Comparison of ENCODE assay signal across 11 cellular contexts in the genomic region with DNA sequence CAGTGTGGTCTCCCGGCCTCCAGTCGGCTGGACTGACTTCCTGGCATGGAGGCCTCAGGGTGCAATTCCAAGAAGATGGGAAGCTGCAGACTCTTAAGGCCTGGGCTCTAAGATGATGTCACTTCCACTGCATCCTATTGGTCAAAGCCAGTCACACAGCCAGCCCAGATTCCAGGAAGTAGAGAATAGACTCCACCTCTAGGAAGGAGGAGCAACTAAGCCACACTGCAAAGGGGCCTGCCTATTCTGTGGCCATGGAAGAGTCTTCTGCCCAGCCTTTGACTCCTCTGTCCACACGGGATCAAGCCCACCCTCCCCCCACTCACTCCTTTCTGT.
DNase-seq lines count a peak whose midpoint lies in the region; ATAC-seq lines count a peak whose summit lies in the region.
"Had no signal": no experiment of that assay in that cellular context is flagged by ENCODE, and none has a peak within 500 bp of the region (broad histone marks: within the 10 kb centered on the region; RNA-seq: fewer than 3 reads in every experiment).

No MANE protein-coding gene starts in this region.

- H3K9me3 Mint-ChIP-seq in activated T-helper 17 cell treated with anti-CD3 and anti-CD28 coated beads, Interleukin-2, amount 50 U/mL, for 72 hours, result no peaks in the 10 kb centered on the region

- H3K4me3 ChIP-seq in neuronal stem cell (ENCODE audit: low read length in 2 of 2), result no peak overlapping the region

- H4K91ac ChIP-seq in neuronal stem cell (ENCODE audit: low read depth, low read length, poor library complexity), result no peak overlapping the region

- H3K27me3 ChIP-seq in neuronal stem cell (ENCODE audit: control insufficient read depth in 3 of 3, insufficient read depth in 3 of 3, low read depth in 1 of 3, low read length in 3 of 3), result no peaks in the 10 kb centered on the region

- peak overlapping the region; percentile 55 for H3K18ac ChIP-seq in neuronal stem cell (ENCODE audit: low read length)

- no peak overlapping the region for H3K4ac ChIP-seq in neuronal stem cell (ENCODE audit: low read length)

- no peak overlapping the region for H2BK5ac ChIP-seq in neuronal stem cell (ENCODE audit: low read length)

- no peaks in the 10 kb centered on the region for H3K36me3 Mint-ChIP-seq in activated T-helper 17 cell treated with anti-CD3 and anti-CD28 coated beads, Interleukin-2, amount 50 U/mL, for 72 hours (ENCODE audit: low read depth)

- H4K8ac ChIP-seq in neuronal stem cell (ENCODE audit: low read depth, low read length), result no peak overlapping the region

- no peaks in the 10 kb centered on the region for H3K4me1 Mint-ChIP-seq in activated T-helper 17 cell treated with anti-CD3 and anti-CD28 coated beads, Interleukin-2, amount 50 U/mL, for 72 hours
- H3K4me1 Mint-ChIP-seq: T-helper 17 cell had no signal

- H3K27me3 Mint-ChIP-seq in activated T-helper 17 cell treated with anti-CD3 and anti-CD28 coated beads, Interleukin-2, amount 50 U/mL, for 72 hours, result peaks cover 10% of the 10 kb centered on the region

- no peak overlapping the region for H2BK12ac ChIP-seq in neuronal stem cell (ENCODE audit: low read length)

- no peak overlapping the region for H3K4me2 ChIP-seq in neuronal stem cell (ENCODE audit: insufficient read depth, low read length, poor library complexity, severe bottlenecking)

- no peak overlapping the region for H3K27ac Mint-ChIP-seq in activated T-helper 17 cell treated with anti-CD3 and anti-CD28 coated beads, Interleukin-2, amount 50 U/mL, for 72 hours
- H3K27ac Mint-ChIP-seq: T-helper 17 cell had no signal

- H3K27ac ChIP-seq in neuronal stem cell (replicated peaks; ENCODE audit: low read length), result no peak overlapping the region

- H2BK15ac ChIP-seq in neuronal stem cell (ENCODE audit: low read length), result no peak overlapping the region

- H3K4me1 ChIP-seq in neuronal stem cell (ENCODE audit: control insufficient read depth in 2 of 2, insufficient read depth in 1 of 2, low read depth in 1 of 2, low read length in 2 of 2), result peaks cover 6 to 8% of the 10 kb centered on the region in 2 donors

- H2AK5ac ChIP-seq in neuronal stem cell (ENCODE audit: low read depth, low read length), result no peak overlapping the region

- no peaks in the 10 kb centered on the region for H3K36me3 ChIP-seq in neuronal stem cell (replicated peaks in 1 of 2; ENCODE audit: control insufficient read depth in 2 of 2, insufficient read depth in 2 of 2, low read length in 2 of 2)

- no CpG with 5 or more reads among the region's 3 CpGs for WGBS in neuronal stem cell (ENCODE audit: extremely low coverage in 2 of 2, insufficient read length in 2 of 2, insufficient replicate concordance in 1 of 2), 2 donors

- H3K9me3 ChIP-seq in neuronal stem cell (replicated peaks in 1 of 2; ENCODE audit: control insufficient read depth in 2 of 2, insufficient read depth in 1 of 2, low read depth in 1 of 2, low read length in 2 of 2), result no peaks in the 10 kb centered on the region

- peak overlapping the region; percentile 45 for H2AFZ ChIP-seq in neuronal stem cell (ENCODE audit: low read length)

- ATAC-seq in activated T-helper 17 cell treated with anti-CD3 and anti-CD28 coated beads, Interleukin-2, amount 50 U/mL, for 72 hours (replicated peaks), result peak; percentile 75
- ATAC-seq: T-helper 17 cell had no signal

- DNase-seq in NCI-H1436 (lab: John Stamatoyannopoulos, UW) (peak; percentile 6), NCI-H1436 treated with DMSO at 0.1 percent for 48 hours (lab: John Stamatoyannopoulos, UW) (no peak), NCI-H2171 (lab: John Stamatoyannopoulos, UW) (peak; percentile 16), neuronal stem cell (ENCODE audit: low spot score) (no peak), 8988T (no peak)
- no peak for DNase-seq in stimulated activated CD4-positive, alpha-beta T cell treated with anti-CD3 and anti-CD28 coated beads, Interleukin-4, amount 100 ng/mL, for 24 hours
- DNase-seq in stimulated activated naive CD4-positive, alpha-beta T cell treated with Interleukin-2 at 50 U/mL for 16 hours (lab: John Stamatoyannopoulos, UW), result no peak
- DNase-seq: activated effector memory CD4-positive, alpha-beta T cell treated with Interleukin-2 at 50 U/mL for 16 hours; NCI-H187 treated with DMSO at 0.1 percent for 48 hours; T-helper 17 cell had no signal

- H2BK120ac ChIP-seq in neuronal stem cell (ENCODE audit: low read depth, low read length), result no peak overlapping the region

- H3K79me1 ChIP-seq in neuronal stem cell (ENCODE audit: low read depth, low read length), result no peaks in the 10 kb centered on the region

- H3K23ac ChIP-seq in neuronal stem cell (ENCODE audit: low read depth, low read length, poor library complexity), result no peak overlapping the region

- H3K14ac ChIP-seq in neuronal stem cell (ENCODE audit: low read length), result peak overlapping the region; percentile 22

- H3K9ac ChIP-seq in neuronal stem cell (ENCODE audit: low read depth, low read length, poor library complexity), result no peak overlapping the region

- H3K4me3 Mint-ChIP-seq in activated T-helper 17 cell treated with anti-CD3 and anti-CD28 coated beads, Interleukin-2, amount 50 U/mL, for 72 hours, result no peak overlapping the region
- H3K4me3 Mint-ChIP-seq: T-helper 17 cell had no signal

Comparison
In these comparisons a context has a peak if more than half of its experiments do, and no peak if none do; other contexts are left out.
1. DNase-seq: peak in NCI-H1436 (single experiment) and NCI-H2171 (single experiment); none in NCI-H1436 treated with DMSO at 0.1 percent for 48 hours (single experiment), neuronal stem cell (single experiment), stimulated activated CD4-positive, alpha-beta T cell treated with anti-CD3 and anti-CD28 coated beads, Interleukin-4, amount 100 ng/mL, for 24 hours (single experiment), stimulated activated naive CD4-positive, alpha-beta T cell treated with Interleukin-2 at 50 U/mL for 16 hours (single experiment) and 8988T (single experiment).